In the genomic region with DNA sequence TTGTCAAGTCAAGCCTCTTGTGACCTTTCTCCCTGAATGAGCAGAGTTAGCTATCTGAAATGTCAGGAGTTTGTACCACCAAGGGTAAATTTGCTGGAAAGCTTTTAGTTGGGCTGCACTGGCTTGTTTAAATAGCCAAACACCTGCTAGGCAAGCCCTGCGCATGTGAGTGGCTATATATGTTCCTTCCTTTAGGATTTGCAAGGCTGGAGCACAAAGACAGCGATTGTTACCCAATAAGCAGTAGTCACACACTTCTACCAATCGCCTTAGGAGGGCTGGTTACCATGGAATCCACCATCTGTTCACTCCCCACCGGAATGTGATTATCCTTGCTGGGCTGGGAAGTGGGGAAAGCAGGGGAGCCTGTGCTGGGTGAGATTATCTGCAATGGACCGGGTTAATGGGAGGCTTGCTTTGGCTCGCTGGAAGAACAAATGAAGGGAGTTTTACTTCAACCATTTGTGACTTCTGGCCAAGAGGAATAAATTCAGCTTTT, we compare ENCODE assay signal across 1 cellular context.
A peak's percentile ranks its signal among the peaks of the same experiment; 100 is the strongest.
TF ChIP-seq lines count a peak whose summit lies in the region.

No MANE protein-coding gene starts in this region.

TF ChIP-seq in H1, 55 proteins besides CTCF, POLR2A, EP300 and RAD21:
- TF ChIP-seq CTBP2 (IDR thresholded peaks at IDR 0.05; ENCODE audit: borderline replicate concordance, insufficient read depth, insufficient read length, low read length): no peak
- TF ChIP-seq ASH2L (IDR thresholded peaks at IDR 0.05; ENCODE audit: low read length): peak; percentile 48
- TF ChIP-seq, protein P1, sequence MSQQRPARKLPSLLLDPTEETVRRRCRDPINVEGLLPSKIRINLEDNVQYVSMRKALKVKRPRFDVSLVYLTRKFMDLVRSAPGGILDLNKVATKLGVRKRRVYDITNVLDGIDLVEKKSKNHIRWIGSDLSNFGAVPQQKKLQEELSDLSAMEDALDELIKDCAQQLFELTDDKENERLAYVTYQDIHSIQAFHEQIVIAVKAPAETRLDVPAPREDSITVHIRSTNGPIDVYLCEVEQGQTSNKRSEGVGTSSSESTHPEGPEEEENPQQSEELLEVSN (IDR thresholded peaks at IDR 0.05): peak; percentile 19; the same call in 1 of the 2 replicates
- 0 out of 2 replicates have a peak, but pooled peaks have one; percentile 10 for TF ChIP-seq CHD2 (IDR thresholded peaks at IDR 0.05; ENCODE audit: low read length)
- peak; percentile 68 for TF ChIP-seq SP1 (IDR thresholded peaks at IDR 0.05; ENCODE audit: low read depth, low read length)
- TF ChIP-seq, protein P2, sequence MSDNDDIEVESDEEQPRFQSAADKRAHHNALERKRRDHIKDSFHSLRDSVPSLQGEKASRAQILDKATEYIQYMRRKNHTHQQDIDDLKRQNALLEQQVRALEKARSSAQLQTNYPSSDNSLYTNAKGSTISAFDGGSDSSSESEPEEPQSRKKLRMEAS (IDR thresholded peaks at IDR 0.05): peak; percentile 63
- no peak for TF ChIP-seq EZH2 (IDR thresholded peaks at IDR 0.05; ENCODE audit: low read depth, low read length, severe bottlenecking)
- peak in 1 of 2 experiments; percentile 70; a peak in 1 of 4 replicates for TF ChIP-seq SIN3A (conservative IDR thresholded peaks at IDR 0.05 in 1 of 2, IDR thresholded peaks at IDR 0.05 in 1 of 2; ENCODE audit: low read depth in 1 of 2, low read length in 2 of 2)
- TF ChIP-seq, protein P3, sequence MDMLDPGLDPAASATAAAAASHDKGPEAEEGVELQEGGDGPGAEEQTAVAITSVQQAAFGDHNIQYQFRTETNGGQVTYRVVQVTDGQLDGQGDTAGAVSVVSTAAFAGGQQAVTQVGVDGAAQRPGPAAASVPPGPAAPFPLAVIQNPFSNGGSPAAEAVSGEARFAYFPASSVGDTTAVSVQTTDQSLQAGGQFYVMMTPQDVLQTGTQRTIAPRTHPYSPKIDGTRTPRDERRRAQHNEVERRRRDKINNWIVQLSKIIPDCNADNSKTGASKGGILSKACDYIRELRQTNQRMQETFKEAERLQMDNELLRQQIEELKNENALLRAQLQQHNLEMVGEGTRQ (IDR thresholded peaks at IDR 0.05; ENCODE audit: low read length): no peak
- peak; percentile 53; the same call in 1 of the 2 replicates for TF ChIP-seq SRF (IDR thresholded peaks at IDR 0.05; ENCODE audit: low read depth, low read length)
- peak; percentile 84 for TF ChIP-seq TEAD4 (IDR thresholded peaks at IDR 0.05; ENCODE audit: low read depth, low read length)
- no peak for TF ChIP-seq KDM5A (IDR thresholded peaks at IDR 0.05; ENCODE audit: low read length)
- peak; percentile 94 for TF ChIP-seq CEBPB (IDR thresholded peaks at IDR 0.05; ENCODE audit: low read depth, low read length)
- TF ChIP-seq NANOG (IDR thresholded peaks at IDR 0.05; ENCODE audit: insufficient read depth, low read depth, low read length, poor library complexity, severe bottlenecking): no peak
- TF ChIP-seq NRF1 (IDR thresholded peaks at IDR 0.05; ENCODE audit: low read depth, low read length): peak; percentile 43; the same call in 1 of the 2 replicates
- 0 out of 2 replicates have a peak, but pooled peaks have one; percentile 12 for TF ChIP-seq CREB1 (IDR thresholded peaks at IDR 0.05)
- TF ChIP-seq HDAC2 (IDR thresholded peaks at IDR 0.05; ENCODE audit: borderline replicate concordance in 1 of 2, low read depth in 2 of 2, low read length in 2 of 2): no peak
- TF ChIP-seq TCF12 (IDR thresholded peaks at IDR 0.05; ENCODE audit: low read depth, low read length): peak; percentile 83; the same call in 1 of the 2 replicates
- no peak for TF ChIP-seq BACH1 (IDR thresholded peaks at IDR 0.05; ENCODE audit: low read length)
- TF ChIP-seq BCL11A (IDR thresholded peaks at IDR 0.05; ENCODE audit: low read depth in 2 of 2, low read length in 2 of 2): no peak
- no peak for TF ChIP-seq PHF8 (conservative IDR thresholded peaks at IDR 0.05; ENCODE audit: low read depth, low read length)
- TF ChIP-seq TAF1 (IDR thresholded peaks at IDR 0.05; ENCODE audit: low read depth, low read length): 0 out of 2 replicates have a peak, but pooled peaks have one; percentile 43
- TF ChIP-seq SP4 (IDR thresholded peaks at IDR 0.05; ENCODE audit: low read length): no peak
